In the genomic region with DNA sequence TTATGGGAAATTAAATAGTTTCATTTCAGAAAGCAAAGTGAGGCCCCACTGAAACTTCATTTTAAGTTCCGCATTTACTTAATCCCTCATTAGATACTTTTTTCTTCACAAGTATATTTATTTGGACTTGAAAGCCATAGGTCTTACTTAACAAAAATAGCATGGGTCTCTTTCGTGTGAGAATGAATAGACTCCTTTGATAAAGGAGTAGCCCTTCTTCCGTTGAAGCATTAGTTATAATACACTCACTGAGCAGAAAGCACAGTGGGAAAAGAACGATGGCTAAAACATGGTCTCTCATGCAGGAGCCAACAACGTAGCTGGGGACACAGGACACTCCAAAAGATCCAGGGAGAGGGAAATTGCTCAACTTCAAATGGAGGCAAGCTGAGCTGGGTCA, we compare ENCODE assay signal across 16 cellular contexts.
"Had no signal": no experiment of that assay in that cellular context is flagged by ENCODE, and none has a peak within 500 bp of the region (broad histone marks: within the 10 kb centered on the region; RNA-seq: fewer than 3 reads in every experiment).

No MANE protein-coding gene starts in this region.

- H3K27me3 Mint-ChIP-seq: activated CD4-positive, alpha-beta memory T cell treated with anti-CD3 and anti-CD28 coated beads, Interleukin-2, amount 10 ng/mL, durations not matched to agents 7 days and 5 days; activated CD8-positive, alpha-beta memory T cell treated with anti-CD3 and anti-CD28 coated beads, Interleukin-2, amount 10 ng/mL, durations not matched to agents 7 days and 5 days had no signal

- DNase-seq: activated CD4-positive, alpha-beta memory T cell treated with anti-CD3 and anti-CD28 coated beads, Interleukin-2, amount 10 ng/mL, durations not matched to agents 7 days and 5 days; activated CD4-positive, alpha-beta T cell treated with anti-CD3 and anti-CD28 coated beads for 48 hours; activated CD8-positive, alpha-beta memory T cell treated with anti-CD3 and anti-CD28 coated beads, Interleukin-2, amount 10 ng/mL, durations not matched to agents 7 days and 5 days; activated naive CD4-positive, alpha-beta T cell treated with Interleukin-2 at 50 U/mL for 16 hours; body of pancreas; central memory CD4-positive, alpha-beta T cell; colonic mucosa; erythroblast; midbrain; ovary; right lobe of liver; stimulated activated naive CD8-positive, alpha-beta T cell treated with anti-CD3 and anti-CD28 coated beads, Interleukin-15, Interleukin-2, amounts not matched to agents 100 U/mL and 50 U/mL, for 24 hours; substantia nigra; tibial artery had no signal

- H3K4me3 Mint-ChIP-seq: activated CD4-positive, alpha-beta memory T cell treated with anti-CD3 and anti-CD28 coated beads, Interleukin-2, amount 10 ng/mL, durations not matched to agents 7 days and 5 days; activated CD8-positive, alpha-beta memory T cell treated with anti-CD3 and anti-CD28 coated beads, Interleukin-2, amount 10 ng/mL, durations not matched to agents 7 days and 5 days; WTC11 had no signal

- H3K9me3 Mint-ChIP-seq: activated CD4-positive, alpha-beta memory T cell treated with anti-CD3 and anti-CD28 coated beads, Interleukin-2, amount 10 ng/mL, durations not matched to agents 7 days and 5 days; WTC11 had no signal

- H3K27ac Mint-ChIP-seq: activated CD4-positive, alpha-beta memory T cell treated with anti-CD3 and anti-CD28 coated beads, Interleukin-2, amount 10 ng/mL, durations not matched to agents 7 days and 5 days; activated CD8-positive, alpha-beta memory T cell treated with anti-CD3 and anti-CD28 coated beads, Interleukin-2, amount 10 ng/mL, durations not matched to agents 7 days and 5 days; WTC11 had no signal

- ATAC-seq: activated CD8-positive, alpha-beta memory T cell treated with anti-CD3 and anti-CD28 coated beads, Interleukin-2, amount 10 ng/mL, durations not matched to agents 7 days and 5 days; body of pancreas; left lobe of liver; stimulated activated naive CD8-positive, alpha-beta T cell treated with anti-CD3 and anti-CD28 coated beads, Interleukin-15, Interleukin-2, amounts not matched to agents 100 U/mL and 50 U/mL, for 24 hours; WTC11 had no signal
